8 cellular contexts compared by ENCODE assay signal in the genomic region with DNA sequence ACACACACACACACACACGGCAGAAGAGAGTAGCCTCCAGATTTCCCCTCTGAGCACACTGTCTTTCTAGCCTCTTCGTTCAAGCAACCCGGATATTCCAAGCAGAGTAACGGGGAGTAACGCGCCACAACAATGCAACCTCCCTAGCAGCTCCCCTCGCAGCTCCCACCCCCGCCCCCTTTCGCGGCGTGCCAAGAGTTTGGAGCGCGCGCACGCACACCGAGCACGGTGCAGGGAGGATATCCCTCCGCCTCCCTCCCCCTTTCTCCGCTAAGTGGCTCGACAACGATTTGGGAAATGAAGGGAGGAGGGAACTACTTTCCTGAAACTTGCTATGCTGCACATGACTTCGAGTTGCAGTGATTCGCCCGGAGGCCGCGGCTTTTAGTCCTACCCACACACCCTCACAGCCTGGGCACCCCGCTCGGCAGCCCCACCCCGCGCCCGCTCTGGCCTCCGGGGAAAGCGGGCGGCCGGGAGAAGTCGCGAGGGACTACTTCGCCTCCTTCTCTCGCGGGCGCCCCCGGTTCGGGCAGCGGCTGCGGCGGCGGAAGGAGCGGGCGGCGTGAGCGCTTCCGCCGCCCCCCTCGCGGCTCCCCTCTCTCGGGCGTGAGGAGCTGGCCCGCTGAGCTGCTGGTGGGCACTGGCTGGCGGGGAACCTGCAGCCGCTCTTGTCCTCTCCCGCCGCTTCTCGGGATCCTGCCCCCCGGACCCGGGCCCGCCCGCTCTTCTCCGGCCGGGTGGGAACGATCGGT.
DNase-seq lines count a peak whose midpoint lies in the region; ATAC-seq and TF ChIP-seq lines count a peak whose summit lies in the region.

No MANE protein-coding gene starts in this region.

- TF ChIP-seq POLR2A in GM18526 (IDR thresholded peaks at IDR 0.05; ENCODE audit: extremely low read depth, insufficient read length), result peak; percentile 18

- peak; percentile 38 for ATAC-seq in HG03108 (IDR thresholded peaks at IDR 0.05; ENCODE audit: unreplicated experiment)
- peak; percentile 39 to 45 for ATAC-seq in activated CD4-positive, CD25-positive, alpha-beta regulatory T cell treated with anti-CD3 and anti-CD28 coated beads, Interleukin-2, amount 50 U/mL, for 24 hours

- TF ChIP-seq CTCF in 22Rv1 (IDR thresholded peaks at IDR 0.05), result peak; percentile 17; the same call in 1 of the 2 replicates

- DNase-seq in NCI-H446 (lab: John Stamatoyannopoulos, UW), result peak; percentile 75 to 94
- DNase-seq in cerebellar cortex (ENCODE audit: low spot score), result peak; percentile 94
- peak; percentile 96 for DNase-seq in islet precursor cell
- peak; percentile 92 for DNase-seq in smooth muscle cell of the brain vasculature (ENCODE audit: low read depth, low spot score)

- H3K27ac ChIP-seq in 22Rv1, result peak overlapping the region; percentile 92

Comparison
In these comparisons a context has a peak if more than half of its experiments do, and no peak if none do; other contexts are left out.
1. Peak in every context shown above with its lines: DNase-seq, ATAC-seq and H3K27ac ChIP-seq.